Comparison of ENCODE assay signal across 9 cellular contexts in genomic region chr14:59464651-59465569, GRCh38. TPM values are rescaled to one million over a fixed set of nuclear protein-coding genes. Genes with fewer than 3 reads are reported as not detected.
DNase-seq lines count a peak whose midpoint lies in the region; ATAC-seq and TF ChIP-seq lines count a peak whose summit lies in the region.
"Had no signal": no experiment of that assay in that cellular context is flagged by ENCODE, and none has a peak within 500 bp of the region (broad histone marks: within the 10 kb centered on the region; RNA-seq: fewer than 3 reads in every experiment).

TSS of gene GPR135 (minus strand) at chr14:59465380. CDS start at chr14:59465226, 154 bp downstream.

- H3F3A ChIP-seq in DOHH2 (ENCODE audit: control insufficient read depth, insufficient read depth), result peaks cover 8% of the 10 kb centered on the region

- H3K4me1 ChIP-seq in DOHH2 (ENCODE audit: control insufficient read depth, low read length), result peaks cover 13% of the 10 kb centered on the region
- H3K4me1 ChIP-seq in right lobe of liver, result peaks cover 0 to 11% (median 3%) of the 10 kb centered on the region in 4 donors

- H3K9me3 ChIP-seq in DOHH2 (ENCODE audit: control insufficient read depth, insufficient read depth, low read length) (no peaks in the 10 kb centered on the region), right lobe of liver (no peaks in the 10 kb centered on the region)
- H3K9me3 ChIP-seq: SJSA1 had no signal

- TF ChIP-seq CTCF in DOHH2 (IDR thresholded peaks at IDR 0.05; ENCODE audit: low read depth, low read length, poor library complexity, severe bottlenecking) (no peak), dorsolateral prefrontal cortex (IDR thresholded peaks at IDR 0.05 in 54 of 56, conservative IDR thresholded peaks at IDR 0.05 in 2 of 56; ENCODE audit: low read depth in 1 of 56, partially characterized antibody in 56 of 56) (peak in 3 of 56 donors; percentile 2 to 15 (median 12)), right lobe of liver (IDR thresholded peaks at IDR 0.05) (no peak)

- peak within 1 kb of the TSS; percentile 85 for H3K4me3 ChIP-seq in DOHH2 (ENCODE audit: low read length)
- H3K4me3 ChIP-seq in dorsolateral prefrontal cortex, result peak within 1 kb of the TSS; percentile 42 to 83 (median 72)
- peak within 1 kb of the TSS; percentile 57 to 71 (median 64) for H3K4me3 ChIP-seq in right lobe of liver
- H3K4me3 ChIP-seq: SJSA1 had no signal

- ATAC-seq in GM21619 (IDR thresholded peaks at IDR 0.05; ENCODE audit: unreplicated experiment) (peak; percentile 66), right lobe of liver (peak; percentile 86 to 90 (median 87))

- DNase-seq in M059J (ENCODE audit: low read depth) (peak; percentile 53), dorsolateral prefrontal cortex (peak; percentile 29 to 76 (median 60)), right lobe of liver (peak; percentile 78 to 86 (median 82)), epidermal melanocyte (ENCODE audit: insufficient read length, low spot score) (no peak)
- DNase-seq in activated CD4-positive, alpha-beta T cell treated with anti-CD3 and anti-CD28 coated beads, Interleukin-2, amount 50 U/mL, for 1 hour, result peak; percentile 49
- DNase-seq in stimulated activated CD4-positive, alpha-beta T cell treated with anti-CD3 and anti-CD28 coated beads, Interleukin-4, amount 100 ng/mL, for 1 hour, result peak; percentile 51

- no peaks in the 10 kb centered on the region for H3K27me3 ChIP-seq in DOHH2 (ENCODE audit: control insufficient read depth, low read length)
- no peaks in the 10 kb centered on the region for H3K27me3 ChIP-seq in dorsolateral prefrontal cortex
- no peaks in the 10 kb centered on the region for H3K27me3 ChIP-seq in right lobe of liver
- H3K27me3 ChIP-seq: SJSA1 had no signal

- peak within 1 kb of the TSS; percentile 98 for H3K4me2 ChIP-seq in DOHH2 (ENCODE audit: low read length)

- H4K20me1 ChIP-seq in DOHH2 (ENCODE audit: control insufficient read depth, insufficient read depth, low read depth, low read length), result no peaks in the 10 kb centered on the region

- H3K27ac ChIP-seq in DOHH2 (ENCODE audit: low read depth, low read length), result no peak within 1 kb of the TSS
- peak within 1 kb of the TSS in 58 of 59 donors; percentile 20 to 94 (median 87) for H3K27ac ChIP-seq in dorsolateral prefrontal cortex
- peak within 1 kb of the TSS; percentile 2 to 55 (median 7) for H3K27ac ChIP-seq in right lobe of liver
- H3K27ac ChIP-seq: SJSA1 had no signal

- H3K79me2 ChIP-seq in DOHH2 (ENCODE audit: control insufficient read depth, low read length), result no peaks in the 10 kb centered on the region

- intact Hi-C loops in dorsolateral prefrontal cortex (cut with DNase I) (no loop called here), right lobe of liver (cut with DNase I) (no loop called here)

- H3K9me2 ChIP-seq in DOHH2 (replicated peaks; ENCODE audit: control insufficient read depth, low read length), result no peaks in the 10 kb centered on the region

- H3K36me3 ChIP-seq in DOHH2 (ENCODE audit: control insufficient read depth, low read length) (peaks cover 3% of the 10 kb centered on the region; the same call in 1 of the 2 replicates), right lobe of liver (no peaks in the 10 kb centered on the region)

- no peak for TF ChIP-seq POLR2A in right lobe of liver (IDR thresholded peaks at IDR 0.05)

- WGBS in right lobe of liver (ENCODE audit: insufficient coverage, low coverage, low lambda C conversion rate, missing lambda C conversion rate), result 1% methylated on average over 19 of the region's 114 CpGs

RNA-seq across cellular contexts. Expression of gene GPR135, which starts in this region (rescaled TPM):
- 0.79 and 1.3 TPM in 2 replicates for total RNA-seq in M059J (2014; rRNA removed; shearing (Covaris generic))
- total RNA-seq in dorsolateral prefrontal cortex, result 10 to 100 TPM in 90 of 120 experiments, 1 to 10 TPM in 30; 7.4 to 19.7 (median 11.6) TPM
- total RNA-seq in right lobe of liver, result 1 to 10 TPM in 5 of 6 experiments, under 1 TPM in 1; 0.62 to 3.6 (median 1.6) TPM
